16 cellular contexts compared by ENCODE assay signal in genomic region chr16:80694950-80695471, GRCh38.
"Had no signal": no experiment of that assay in that cellular context is flagged by ENCODE, and none has a peak within 500 bp of the region (broad histone marks: within the 10 kb centered on the region; RNA-seq: fewer than 3 reads in every experiment).

No MANE protein-coding gene starts in this region.

- H3K27ac Mint-ChIP-seq: activated naive CD4-positive, alpha-beta T cell treated with anti-CD3 and anti-CD28 coated beads, Interleukin-2, amount 50 U/mL, for 72 hours; activated T-cell treated with anti-CD3 and anti-CD28 coated beads, Interleukin-2, amount 50 U/mL, for 24 hours; endodermal cell; nephron had no signal

- H3K4me1 Mint-ChIP-seq: endodermal cell, nephron had no signal

- H3K9me3 Mint-ChIP-seq: activated naive CD4-positive, alpha-beta T cell treated with anti-CD3 and anti-CD28 coated beads, Interleukin-2, amount 50 U/mL, for 72 hours had no signal

- ATAC-seq: activated naive CD4-positive, alpha-beta T cell treated with anti-CD3 and anti-CD28 coated beads, Interleukin-2, amount 50 U/mL, for 72 hours; stimulated activated naive CD8-positive, alpha-beta T cell treated with anti-CD3 and anti-CD28 coated beads, Interleukin-15, Interleukin-2, amounts not matched to agents 100 U/mL and 50 U/mL, for 24 hours had no signal

- H3K4me3 ChIP-seq: cardiac muscle cell, hepatocyte, left ventricle myocardium inferior, transverse colon, vagina had no signal

- H3K27me3 Mint-ChIP-seq: activated T-cell treated with anti-CD3 and anti-CD28 coated beads, Interleukin-2, amount 50 U/mL, for 24 hours had no signal

- H3K36me3 Mint-ChIP-seq: activated naive CD4-positive, alpha-beta T cell treated with anti-CD3 and anti-CD28 coated beads, Interleukin-2, amount 50 U/mL, for 72 hours had no signal

- DNase-seq: activated CD4-positive, alpha-beta T cell treated with anti-CD3 and anti-CD28 coated beads, Interleukin-2, amount 50 U/mL, for 48 hours; activated gamma-delta T cell; activated T-cell treated with anti-CD3 and anti-CD28 coated beads, Interleukin-2, amount 50 U/mL, for 24 hours; endodermal cell; left ventricle myocardium inferior; occipital lobe; stimulated activated CD4-positive, alpha-beta T cell treated with anti-CD3 and anti-CD28 coated beads, Interleukin-15, amount 100 ng/mL, for 24 hours; stimulated activated CD4-positive, alpha-beta T cell treated with anti-CD3 and anti-CD28 coated beads, Interleukin-4, amount 100 ng/mL, for 24 hours; stimulated activated CD8-positive, alpha-beta memory T cell treated with anti-CD3 and anti-CD28 coated beads, Interleukin-4, amount 100 ng/mL, for 48 hours; stimulated activated naive CD8-positive, alpha-beta T cell treated with anti-CD3 and anti-CD28 coated beads, Interleukin-15, Interleukin-2, amounts not matched to agents 100 U/mL and 50 U/mL, for 24 hours; transverse colon had no signal

- H3K4me3 Mint-ChIP-seq: activated T-cell treated with anti-CD3 and anti-CD28 coated beads, Interleukin-2, amount 50 U/mL, for 24 hours; endodermal cell; nephron had no signal
